13 cellular contexts compared by ENCODE assay signal in the genomic region with DNA sequence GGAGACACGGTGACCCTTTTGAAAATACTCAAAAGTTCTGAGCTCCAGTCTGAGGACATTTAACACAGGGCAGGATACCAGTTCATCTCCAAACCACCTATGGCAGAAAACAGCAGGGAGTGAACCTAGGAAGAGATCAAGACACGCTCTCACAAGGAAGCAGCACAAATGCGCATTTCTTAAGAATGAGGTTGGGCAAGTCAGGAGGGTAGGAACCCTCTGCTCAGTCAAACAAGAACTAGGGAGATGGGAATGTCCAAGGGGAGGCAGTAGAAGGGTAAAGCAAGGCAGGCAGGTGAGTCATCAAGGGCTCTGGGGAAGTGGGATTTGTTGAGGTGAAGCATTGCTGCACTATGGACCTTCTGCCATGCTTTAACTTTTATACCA.
DNase-seq lines count a peak whose midpoint lies in the region; TF ChIP-seq lines count a peak whose summit lies in the region.
"Had no signal": no experiment of that assay in that cellular context is flagged by ENCODE, and none has a peak within 500 bp of the region (broad histone marks: within the 10 kb centered on the region; RNA-seq: fewer than 3 reads in every experiment).

No MANE protein-coding gene starts in this region.

- H3K36me3 ChIP-seq in smooth muscle cell (ENCODE audit: low read depth), result no peaks in the 10 kb centered on the region
- H3K36me3 ChIP-seq: BLaER1 treated with 17β-estradiol and CSF1 and Interleukin-3, amounts not matched to agents 10 nM and 100 nM had no signal

- H4K20me1 ChIP-seq in smooth muscle cell (ENCODE audit: low read depth), result no peaks in the 10 kb centered on the region
- H4K20me1 ChIP-seq: BLaER1 treated with 17β-estradiol and CSF1 and Interleukin-3, amounts not matched to agents 10 nM and 100 nM had no signal

- H3K4me1 ChIP-seq in smooth muscle cell (ENCODE audit: low read depth), result peaks cover 11% of the 10 kb centered on the region

- H3K27me3 ChIP-seq in smooth muscle cell (ENCODE audit: low read depth), result no peaks in the 10 kb centered on the region
- H3K27me3 ChIP-seq: BLaER1 treated with 17β-estradiol and CSF1 and Interleukin-3, amounts not matched to agents 10 nM and 100 nM had no signal

- no peak overlapping the region for H3K4me2 ChIP-seq in smooth muscle cell

- H3K4me3 Mint-ChIP-seq in chondrocyte (ENCODE audit: unreplicated experiment), result no peak overlapping the region

- H3K4me1 Mint-ChIP-seq in chondrocyte (ENCODE audit: low read depth), result peaks cover 13% of the 10 kb centered on the region

- no peak overlapping the region for H3K4me3 ChIP-seq in smooth muscle cell
- H3K4me3 ChIP-seq: BLaER1 treated with 17β-estradiol and CSF1 and Interleukin-3, amounts not matched to agents 10 nM and 100 nM had no signal

- H3K9me3 ChIP-seq in smooth muscle cell (replicated peaks; ENCODE audit: low read depth), result no peaks in the 10 kb centered on the region

- TF ChIP-seq CTCF in smooth muscle cell (IDR thresholded peaks at IDR 0.05; ENCODE audit: borderline replicate concordance, insufficient read depth, poor library complexity, severe bottlenecking) (no peak), chondrocyte (IDR thresholded peaks at IDR 0.05) (no peak)

- H3K9ac ChIP-seq in smooth muscle cell (ENCODE audit: low read depth), result no peak overlapping the region
- H3K9ac ChIP-seq: BLaER1 treated with 17β-estradiol and CSF1 and Interleukin-3, amounts not matched to agents 10 nM and 100 nM had no signal

- H2AFZ ChIP-seq in smooth muscle cell (ENCODE audit: low read depth), result no peak overlapping the region

- no peaks in the 10 kb centered on the region for H3K79me2 ChIP-seq in smooth muscle cell (ENCODE audit: low read depth)

- 73% methylated on average over 3 of the region's 3 CpGs for WGBS in smooth muscle cell (ENCODE audit: low lambda C conversion rate)

- peaks cover 9% of the 10 kb centered on the region for H3K9me3 Mint-ChIP-seq in chondrocyte (ENCODE audit: low read depth)

- H3K27me3 Mint-ChIP-seq in chondrocyte (ENCODE audit: low read depth), result no peaks in the 10 kb centered on the region

- H3K36me3 Mint-ChIP-seq in chondrocyte (ENCODE audit: low read depth), result peaks cover 2% of the 10 kb centered on the region

- H3F3A ChIP-seq in smooth muscle cell (ENCODE audit: low read depth), result peaks cover 2% of the 10 kb centered on the region

- peak overlapping the region; percentile 89 for H3K27ac ChIP-seq in smooth muscle cell (ENCODE audit: low read depth)
- H3K27ac ChIP-seq: BLaER1 treated with 17β-estradiol and CSF1 and Interleukin-3, amounts not matched to agents 10 nM and 100 nM had no signal

- no peak overlapping the region for H3K27ac Mint-ChIP-seq in chondrocyte (ENCODE audit: unreplicated experiment)

- DNase-seq in NOMO-1 treated with dmso at 0.1 percent for 144 hours (lab: John Stamatoyannopoulos, UW; ENCODE audit: unreplicated experiment) (peak; percentile 31), SKM-1 (lab: John Stamatoyannopoulos, UW; ENCODE audit: unreplicated experiment) (peak; percentile 53), iPS DF 19.7 (ENCODE audit: low read depth, low spot score) (peak; percentile 50), smooth muscle cell (lab: John Stamatoyannopoulos, UW; ENCODE audit: unreplicated experiment) (no peak), NCI-H2227 treated with DMSO at 0.1 percent for 48 hours (lab: John Stamatoyannopoulos, UW) (no peak), amniotic stem cell (lab: John Stamatoyannopoulos, UW) (no peak), kidney glomerular epithelial cell (lab: John Stamatoyannopoulos, UW) (no peak), chondrocyte (ENCODE audit: low spot score) (no peak)
- DNase-seq: NCI-H1436, NCI-H2029 treated with DMSO at 0.1 percent for 48 hours, NCI-H524, Right ventricle myocardium superior had no signal

Comparison
In these comparisons a context has a peak if more than half of its experiments do, and no peak if none do; other contexts are left out.
1. DNase-seq: peak in NOMO-1 treated with dmso at 0.1 percent for 144 hours (single experiment), SKM-1 (single experiment) and iPS DF 19.7 (single experiment); none in smooth muscle cell (single experiment), NCI-H2227 treated with DMSO at 0.1 percent for 48 hours (single experiment), amniotic stem cell (single experiment), kidney glomerular epithelial cell (single experiment) and chondrocyte (single experiment).